In the genomic region with DNA sequence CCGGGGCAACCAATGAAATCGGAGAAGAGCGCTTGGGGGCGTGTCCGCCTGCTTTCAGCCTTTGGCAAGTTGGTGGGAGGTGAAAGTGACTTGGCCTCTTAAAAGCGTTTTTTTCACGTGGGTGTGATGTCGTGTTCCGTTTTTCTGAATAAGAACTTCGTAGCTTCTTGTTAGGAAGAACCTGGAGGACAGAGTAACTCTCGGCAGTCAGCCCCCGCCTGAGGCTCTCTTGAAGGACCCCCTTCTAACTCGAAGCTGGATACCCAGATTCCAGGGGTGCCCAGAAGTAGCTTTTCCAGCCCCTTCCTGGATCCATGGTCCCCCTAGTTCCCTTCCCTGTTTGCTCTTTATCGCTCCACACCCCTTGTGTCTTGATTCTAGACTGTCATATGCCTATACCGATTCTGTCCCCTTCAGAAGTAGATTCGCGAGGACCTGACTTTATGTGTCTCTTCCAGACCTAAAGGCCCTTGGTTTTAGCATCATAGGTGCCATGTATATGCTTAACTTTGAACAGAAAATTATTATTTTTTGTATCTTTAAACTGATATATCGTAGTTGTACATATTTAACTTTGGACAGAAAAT, we compare ENCODE assay signal across 1 cellular context.
A peak's percentile ranks its signal among the peaks of the same experiment; 100 is the strongest.
TF ChIP-seq lines count a peak whose summit lies in the region.

No MANE protein-coding gene starts in this region.

TF ChIP-seq in K562, 482 proteins besides CTCF, POLR2A, EP300 and RAD21 (continues in another document):
- TF ChIP-seq NFRKB (IDR thresholded peaks at IDR 0.05; ENCODE audit: low read depth) (peak; percentile 55; the same call in 1 of the 2 replicates), POLR2AphosphoS5 (IDR thresholded peaks at IDR 0.05; ENCODE audit: control insufficient read depth, insufficient read depth, low read depth, low read length) (0 out of 2 replicates have a peak, but pooled peaks have one; percentile 29), NFATC3 (IDR thresholded peaks at IDR 0.05) (no peak), GATAD2B (IDR thresholded peaks at IDR 0.05; ENCODE audit: borderline replicate concordance) (no peak), BACH1 (tag; IDR thresholded peaks at IDR 0.05) (no peak), LCOR (CRISPR knock-in tag; IDR thresholded peaks at IDR 0.05) (peak; percentile 77; the same call in 1 of the 2 replicates), CXXC5 (CRISPR knock-in tag; IDR thresholded peaks at IDR 0.05) (no peak; the same call in 1 of the 2 replicates), ZNF311 (CRISPR knock-in tag; IDR thresholded peaks at IDR 0.05) (0 out of 2 replicates have a peak, but pooled peaks have one; percentile 8), BRD9 (IDR thresholded peaks at IDR 0.05; ENCODE audit: low read depth, partially characterized antibody) (peak; percentile 34), RB1 (IDR thresholded peaks at IDR 0.05; ENCODE audit: low read depth) (peak; percentile 7; the same call in 1 of the 2 replicates), ZNF766 (CRISPR knock-in tag; conservative IDR thresholded peaks at IDR 0.05) (0 out of 2 replicates have a peak, but pooled peaks have one; percentile 38), MTA3 (IDR thresholded peaks at IDR 0.05; ENCODE audit: borderline replicate concordance) (0 out of 2 replicates have a peak, but pooled peaks have one; percentile 15), TAF9B (IDR thresholded peaks at IDR 0.05; ENCODE audit: partially characterized antibody) (peak; percentile 36), ZNF507 (tag; conservative IDR thresholded peaks at IDR 0.05) (no peak), PHF8 (IDR thresholded peaks at IDR 0.05; ENCODE audit: borderline replicate concordance, low read length) (peak; percentile 65; the same call in 1 of the 2 replicates), KAT7 (CRISPR knock-in tag; IDR thresholded peaks at IDR 0.05; ENCODE audit: borderline replicate concordance) (peak; percentile 47; the same call in 1 of the 2 replicates), TFAM (CRISPR knock-in tag; conservative IDR thresholded peaks at IDR 0.05) (no peak), ZNF253 (CRISPR knock-in tag; conservative IDR thresholded peaks at IDR 0.05) (no peak), GABPB2 (CRISPR knock-in tag; conservative IDR thresholded peaks at IDR 0.05) (no peak), MAFG (tag; conservative IDR thresholded peaks at IDR 0.05) (no peak), DNMT1 (IDR thresholded peaks at IDR 0.05) (peak; percentile 76; the same call in 1 of the 2 replicates), PML (IDR thresholded peaks at IDR 0.05; ENCODE audit: low read length) (peak; percentile 65; the same call in 1 of the 2 replicates), ZNF174 (CRISPR knock-in tag; IDR thresholded peaks at IDR 0.05) (no peak), MYBL2 (IDR thresholded peaks at IDR 0.05; ENCODE audit: low read depth) (no peak), MYBL2 (CRISPR knock-in tag; IDR thresholded peaks at IDR 0.05; ENCODE audit: borderline replicate concordance) (no peak)
- TF ChIP-seq, protein P1, sequence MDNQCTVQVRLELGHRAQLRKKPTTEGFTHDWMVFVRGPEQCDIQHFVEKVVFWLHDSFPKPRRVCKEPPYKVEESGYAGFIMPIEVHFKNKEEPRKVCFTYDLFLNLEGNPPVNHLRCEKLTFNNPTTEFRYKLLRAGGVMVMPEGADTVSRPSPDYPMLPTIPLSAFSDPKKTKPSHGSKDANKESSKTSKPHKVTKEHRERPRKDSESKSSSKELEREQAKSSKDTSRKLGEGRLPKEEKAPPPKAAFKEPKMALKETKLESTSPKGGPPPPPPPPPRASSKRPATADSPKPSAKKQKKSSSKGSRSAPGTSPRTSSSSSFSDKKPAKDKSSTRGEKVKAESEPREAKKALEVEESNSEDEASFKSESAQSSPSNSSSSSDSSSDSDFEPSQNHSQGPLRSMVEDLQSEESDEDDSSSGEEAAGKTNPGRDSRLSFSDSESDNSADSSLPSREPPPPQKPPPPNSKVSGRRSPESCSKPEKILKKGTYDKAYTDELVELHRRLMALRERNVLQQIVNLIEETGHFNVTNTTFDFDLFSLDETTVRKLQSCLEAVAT (IDR thresholded peaks at IDR 0.05), result 0 out of 4 replicates have a peak, but pooled peaks of 1 of the 2 experiments have one; percentile 29
- TF ChIP-seq, protein P2, sequence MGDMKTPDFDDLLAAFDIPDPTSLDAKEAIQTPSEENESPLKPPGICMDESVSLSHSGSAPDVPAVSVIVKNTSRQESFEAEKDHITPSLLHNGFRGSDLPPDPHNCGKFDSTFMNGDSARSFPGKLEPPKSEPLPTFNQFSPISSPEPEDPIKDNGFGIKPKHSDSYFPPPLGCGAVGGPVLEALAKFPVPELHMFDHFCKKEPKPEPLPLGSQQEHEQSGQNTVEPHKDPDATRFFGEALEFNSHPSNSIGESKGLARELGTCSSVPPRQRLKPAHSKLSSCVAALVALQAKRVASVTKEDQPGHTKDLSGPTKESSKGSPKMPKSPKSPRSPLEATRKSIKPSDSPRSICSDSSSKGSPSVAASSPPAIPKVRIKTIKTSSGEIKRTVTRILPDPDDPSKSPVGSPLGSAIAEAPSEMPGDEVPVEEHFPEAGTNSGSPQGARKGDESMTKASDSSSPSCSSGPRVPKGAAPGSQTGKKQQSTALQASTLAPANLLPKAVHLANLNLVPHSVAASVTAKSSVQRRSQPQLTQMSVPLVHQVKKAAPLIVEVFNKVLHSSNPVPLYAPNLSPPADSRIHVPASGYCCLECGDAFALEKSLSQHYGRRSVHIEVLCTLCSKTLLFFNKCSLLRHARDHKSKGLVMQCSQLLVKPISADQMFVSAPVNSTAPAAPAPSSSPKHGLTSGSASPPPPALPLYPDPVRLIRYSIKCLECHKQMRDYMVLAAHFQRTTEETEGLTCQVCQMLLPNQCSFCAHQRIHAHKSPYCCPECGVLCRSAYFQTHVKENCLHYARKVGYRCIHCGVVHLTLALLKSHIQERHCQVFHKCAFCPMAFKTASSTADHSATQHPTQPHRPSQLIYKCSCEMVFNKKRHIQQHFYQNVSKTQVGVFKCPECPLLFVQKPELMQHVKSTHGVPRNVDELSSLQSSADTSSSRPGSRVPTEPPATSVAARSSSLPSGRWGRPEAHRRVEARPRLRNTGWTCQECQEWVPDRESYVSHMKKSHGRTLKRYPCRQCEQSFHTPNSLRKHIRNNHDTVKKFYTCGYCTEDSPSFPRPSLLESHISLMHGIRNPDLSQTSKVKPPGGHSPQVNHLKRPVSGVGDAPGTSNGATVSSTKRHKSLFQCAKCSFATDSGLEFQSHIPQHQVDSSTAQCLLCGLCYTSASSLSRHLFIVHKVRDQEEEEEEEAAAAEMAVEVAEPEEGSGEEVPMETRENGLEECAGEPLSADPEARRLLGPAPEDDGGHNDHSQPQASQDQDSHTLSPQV (IDR thresholded peaks at IDR 0.05), result peak; percentile 58
- TF ChIP-seq, protein P3, sequence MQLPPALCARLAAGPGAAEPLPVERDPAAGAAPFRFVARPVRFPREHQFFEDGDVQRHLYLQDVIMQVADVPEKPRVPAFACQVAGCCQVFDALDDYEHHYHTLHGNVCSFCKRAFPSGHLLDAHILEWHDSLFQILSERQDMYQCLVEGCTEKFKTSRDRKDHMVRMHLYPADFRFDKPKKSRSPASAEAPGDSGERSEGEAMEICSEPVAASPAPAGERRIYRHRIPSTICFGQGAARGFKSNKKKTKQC (CRISPR knock-in tag; IDR thresholded peaks at IDR 0.05), result 0 out of 2 replicates have a peak, but pooled peaks have one; percentile 27
- TF ChIP-seq, protein P4, sequence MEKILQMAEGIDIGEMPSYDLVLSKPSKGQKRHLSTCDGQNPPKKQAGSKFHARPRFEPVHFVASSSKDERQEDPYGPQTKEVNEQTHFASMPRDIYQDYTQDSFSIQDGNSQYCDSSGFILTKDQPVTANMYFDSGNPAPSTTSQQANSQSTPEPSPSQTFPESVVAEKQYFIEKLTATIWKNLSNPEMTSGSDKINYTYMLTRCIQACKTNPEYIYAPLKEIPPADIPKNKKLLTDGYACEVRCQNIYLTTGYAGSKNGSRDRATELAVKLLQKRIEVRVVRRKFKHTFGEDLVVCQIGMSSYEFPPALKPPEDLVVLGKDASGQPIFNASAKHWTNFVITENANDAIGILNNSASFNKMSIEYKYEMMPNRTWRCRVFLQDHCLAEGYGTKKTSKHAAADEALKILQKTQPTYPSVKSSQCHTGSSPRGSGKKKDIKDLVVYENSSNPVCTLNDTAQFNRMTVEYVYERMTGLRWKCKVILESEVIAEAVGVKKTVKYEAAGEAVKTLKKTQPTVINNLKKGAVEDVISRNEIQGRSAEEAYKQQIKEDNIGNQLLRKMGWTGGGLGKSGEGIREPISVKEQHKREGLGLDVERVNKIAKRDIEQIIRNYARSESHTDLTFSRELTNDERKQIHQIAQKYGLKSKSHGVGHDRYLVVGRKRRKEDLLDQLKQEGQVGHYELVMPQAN (IDR thresholded peaks at IDR 0.05; ENCODE audit: borderline replicate concordance), result peak; percentile 66; the same call in 1 of the 2 replicates
- TF ChIP-seq, protein P5, sequence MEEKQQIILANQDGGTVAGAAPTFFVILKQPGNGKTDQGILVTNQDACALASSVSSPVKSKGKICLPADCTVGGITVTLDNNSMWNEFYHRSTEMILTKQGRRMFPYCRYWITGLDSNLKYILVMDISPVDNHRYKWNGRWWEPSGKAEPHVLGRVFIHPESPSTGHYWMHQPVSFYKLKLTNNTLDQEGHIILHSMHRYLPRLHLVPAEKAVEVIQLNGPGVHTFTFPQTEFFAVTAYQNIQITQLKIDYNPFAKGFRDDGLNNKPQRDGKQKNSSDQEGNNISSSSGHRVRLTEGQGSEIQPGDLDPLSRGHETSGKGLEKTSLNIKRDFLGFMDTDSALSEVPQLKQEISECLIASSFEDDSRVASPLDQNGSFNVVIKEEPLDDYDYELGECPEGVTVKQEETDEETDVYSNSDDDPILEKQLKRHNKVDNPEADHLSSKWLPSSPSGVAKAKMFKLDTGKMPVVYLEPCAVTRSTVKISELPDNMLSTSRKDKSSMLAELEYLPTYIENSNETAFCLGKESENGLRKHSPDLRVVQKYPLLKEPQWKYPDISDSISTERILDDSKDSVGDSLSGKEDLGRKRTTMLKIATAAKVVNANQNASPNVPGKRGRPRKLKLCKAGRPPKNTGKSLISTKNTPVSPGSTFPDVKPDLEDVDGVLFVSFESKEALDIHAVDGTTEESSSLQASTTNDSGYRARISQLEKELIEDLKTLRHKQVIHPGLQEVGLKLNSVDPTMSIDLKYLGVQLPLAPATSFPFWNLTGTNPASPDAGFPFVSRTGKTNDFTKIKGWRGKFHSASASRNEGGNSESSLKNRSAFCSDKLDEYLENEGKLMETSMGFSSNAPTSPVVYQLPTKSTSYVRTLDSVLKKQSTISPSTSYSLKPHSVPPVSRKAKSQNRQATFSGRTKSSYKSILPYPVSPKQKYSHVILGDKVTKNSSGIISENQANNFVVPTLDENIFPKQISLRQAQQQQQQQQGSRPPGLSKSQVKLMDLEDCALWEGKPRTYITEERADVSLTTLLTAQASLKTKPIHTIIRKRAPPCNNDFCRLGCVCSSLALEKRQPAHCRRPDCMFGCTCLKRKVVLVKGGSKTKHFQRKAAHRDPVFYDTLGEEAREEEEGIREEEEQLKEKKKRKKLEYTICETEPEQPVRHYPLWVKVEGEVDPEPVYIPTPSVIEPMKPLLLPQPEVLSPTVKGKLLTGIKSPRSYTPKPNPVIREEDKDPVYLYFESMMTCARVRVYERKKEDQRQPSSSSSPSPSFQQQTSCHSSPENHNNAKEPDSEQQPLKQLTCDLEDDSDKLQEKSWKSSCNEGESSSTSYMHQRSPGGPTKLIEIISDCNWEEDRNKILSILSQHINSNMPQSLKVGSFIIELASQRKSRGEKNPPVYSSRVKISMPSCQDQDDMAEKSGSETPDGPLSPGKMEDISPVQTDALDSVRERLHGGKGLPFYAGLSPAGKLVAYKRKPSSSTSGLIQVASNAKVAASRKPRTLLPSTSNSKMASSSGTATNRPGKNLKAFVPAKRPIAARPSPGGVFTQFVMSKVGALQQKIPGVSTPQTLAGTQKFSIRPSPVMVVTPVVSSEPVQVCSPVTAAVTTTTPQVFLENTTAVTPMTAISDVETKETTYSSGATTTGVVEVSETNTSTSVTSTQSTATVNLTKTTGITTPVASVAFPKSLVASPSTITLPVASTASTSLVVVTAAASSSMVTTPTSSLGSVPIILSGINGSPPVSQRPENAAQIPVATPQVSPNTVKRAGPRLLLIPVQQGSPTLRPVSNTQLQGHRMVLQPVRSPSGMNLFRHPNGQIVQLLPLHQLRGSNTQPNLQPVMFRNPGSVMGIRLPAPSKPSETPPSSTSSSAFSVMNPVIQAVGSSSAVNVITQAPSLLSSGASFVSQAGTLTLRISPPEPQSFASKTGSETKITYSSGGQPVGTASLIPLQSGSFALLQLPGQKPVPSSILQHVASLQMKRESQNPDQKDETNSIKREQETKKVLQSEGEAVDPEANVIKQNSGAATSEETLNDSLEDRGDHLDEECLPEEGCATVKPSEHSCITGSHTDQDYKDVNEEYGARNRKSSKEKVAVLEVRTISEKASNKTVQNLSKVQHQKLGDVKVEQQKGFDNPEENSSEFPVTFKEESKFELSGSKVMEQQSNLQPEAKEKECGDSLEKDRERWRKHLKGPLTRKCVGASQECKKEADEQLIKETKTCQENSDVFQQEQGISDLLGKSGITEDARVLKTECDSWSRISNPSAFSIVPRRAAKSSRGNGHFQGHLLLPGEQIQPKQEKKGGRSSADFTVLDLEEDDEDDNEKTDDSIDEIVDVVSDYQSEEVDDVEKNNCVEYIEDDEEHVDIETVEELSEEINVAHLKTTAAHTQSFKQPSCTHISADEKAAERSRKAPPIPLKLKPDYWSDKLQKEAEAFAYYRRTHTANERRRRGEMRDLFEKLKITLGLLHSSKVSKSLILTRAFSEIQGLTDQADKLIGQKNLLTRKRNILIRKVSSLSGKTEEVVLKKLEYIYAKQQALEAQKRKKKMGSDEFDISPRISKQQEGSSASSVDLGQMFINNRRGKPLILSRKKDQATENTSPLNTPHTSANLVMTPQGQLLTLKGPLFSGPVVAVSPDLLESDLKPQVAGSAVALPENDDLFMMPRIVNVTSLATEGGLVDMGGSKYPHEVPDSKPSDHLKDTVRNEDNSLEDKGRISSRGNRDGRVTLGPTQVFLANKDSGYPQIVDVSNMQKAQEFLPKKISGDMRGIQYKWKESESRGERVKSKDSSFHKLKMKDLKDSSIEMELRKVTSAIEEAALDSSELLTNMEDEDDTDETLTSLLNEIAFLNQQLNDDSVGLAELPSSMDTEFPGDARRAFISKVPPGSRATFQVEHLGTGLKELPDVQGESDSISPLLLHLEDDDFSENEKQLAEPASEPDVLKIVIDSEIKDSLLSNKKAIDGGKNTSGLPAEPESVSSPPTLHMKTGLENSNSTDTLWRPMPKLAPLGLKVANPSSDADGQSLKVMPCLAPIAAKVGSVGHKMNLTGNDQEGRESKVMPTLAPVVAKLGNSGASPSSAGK (IDR thresholded peaks at IDR 0.05), result peak; percentile 97
- TF ChIP-seq, protein P6, sequence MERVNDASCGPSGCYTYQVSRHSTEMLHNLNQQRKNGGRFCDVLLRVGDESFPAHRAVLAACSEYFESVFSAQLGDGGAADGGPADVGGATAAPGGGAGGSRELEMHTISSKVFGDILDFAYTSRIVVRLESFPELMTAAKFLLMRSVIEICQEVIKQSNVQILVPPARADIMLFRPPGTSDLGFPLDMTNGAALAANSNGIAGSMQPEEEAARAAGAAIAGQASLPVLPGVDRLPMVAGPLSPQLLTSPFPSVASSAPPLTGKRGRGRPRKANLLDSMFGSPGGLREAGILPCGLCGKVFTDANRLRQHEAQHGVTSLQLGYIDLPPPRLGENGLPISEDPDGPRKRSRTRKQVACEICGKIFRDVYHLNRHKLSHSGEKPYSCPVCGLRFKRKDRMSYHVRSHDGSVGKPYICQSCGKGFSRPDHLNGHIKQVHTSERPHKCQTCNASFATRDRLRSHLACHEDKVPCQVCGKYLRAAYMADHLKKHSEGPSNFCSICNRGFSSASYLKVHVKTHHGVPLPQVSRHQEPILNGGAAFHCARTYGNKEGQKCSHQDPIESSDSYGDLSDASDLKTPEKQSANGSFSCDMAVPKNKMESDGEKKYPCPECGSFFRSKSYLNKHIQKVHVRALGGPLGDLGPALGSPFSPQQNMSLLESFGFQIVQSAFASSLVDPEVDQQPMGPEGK (CRISPR knock-in tag; IDR thresholded peaks at IDR 0.05; ENCODE audit: borderline replicate concordance), result no peak
